Comparison of ENCODE assay signal across 2 cellular contexts in genomic region chr5:32030686-32031478, GRCh38.
TF ChIP-seq lines count a peak whose summit lies in the region.

No MANE protein-coding gene starts in this region.

TF ChIP-seq in GM23338, 12 proteins besides CTCF, POLR2A, EP300 and RAD21 (continued from another document):
- TF ChIP-seq ETS1 (IDR thresholded peaks at IDR 0.05) (no peak), ZNF331 (CRISPR knock-in tag; IDR thresholded peaks at IDR 0.05; ENCODE audit: low read depth) (no peak), POLR2AphosphoS5 (IDR thresholded peaks at IDR 0.05; ENCODE audit: low read depth) (no peak), JUNB (IDR thresholded peaks at IDR 0.05; ENCODE audit: unreplicated experiment) (no peak), REST (IDR thresholded peaks at IDR 0.05; ENCODE audit: unreplicated experiment) (no peak), EZH2phosphoT487 (IDR thresholded peaks at IDR 0.05; ENCODE audit: unreplicated experiment) (no peak), ZNF114 (CRISPR knock-in tag; IDR thresholded peaks at IDR 0.05) (no peak), ZNF462 (CRISPR knock-in tag; IDR thresholded peaks at IDR 0.05) (no peak), CREB1 (CRISPR knock-in tag; IDR thresholded peaks at IDR 0.05; ENCODE audit: low read depth) (no peak), STAT1 (IDR thresholded peaks at IDR 0.05; ENCODE audit: unreplicated experiment) (no peak), NANOG (IDR thresholded peaks at IDR 0.05; ENCODE audit: borderline replicate concordance) (no peak)

TF ChIP-seq in H1, 55 proteins besides CTCF, POLR2A, EP300 and RAD21 (continued from another document):
- 0 out of 2 replicates have a peak, but pooled peaks have one; percentile 24 for TF ChIP-seq TBP (IDR thresholded peaks at IDR 0.05; ENCODE audit: low read depth, low read length)
TF ChIP-seq in H1: peak in this region for 2.
